In genomic region chr3:89171681-89172080, GRCh38 we compare ENCODE assay signal across 18 cellular contexts.
DNase-seq lines count a peak whose midpoint lies in the region; ATAC-seq and TF ChIP-seq lines count a peak whose summit lies in the region.
"Had no signal": no experiment of that assay in that cellular context is flagged by ENCODE, and none has a peak within 500 bp of the region (broad histone marks: within the 10 kb centered on the region; RNA-seq: fewer than 3 reads in every experiment).

No MANE protein-coding gene starts in this region.

- TF ChIP-seq CTCF in neural crest cell (conservative IDR thresholded peaks at IDR 0.05) = no peak

- no peaks in the 10 kb centered on the region for H3K27me3 Mint-ChIP-seq in neural crest cell (ENCODE audit: low read depth)
- H3K27me3 Mint-ChIP-seq: IgD-negative memory B cell had no signal

- no peak for ATAC-seq in GM21447 (IDR thresholded peaks at IDR 0.05; ENCODE audit: unreplicated experiment)
- ATAC-seq in GM18868 (IDR thresholded peaks at IDR 0.05; ENCODE audit: unreplicated experiment) = no peak

- no peaks in the 10 kb centered on the region for H3K9me3 Mint-ChIP-seq in neural crest cell
- H3K9me3 Mint-ChIP-seq: IgD-negative memory B cell had no signal

- H3K4me3 Mint-ChIP-seq in neural crest cell = peak overlapping the region; percentile 77
- H3K4me3 Mint-ChIP-seq: IgD-negative memory B cell had no signal

- H3K4me1 Mint-ChIP-seq in neural crest cell = peaks cover 40% of the 10 kb centered on the region
- H3K4me1 Mint-ChIP-seq: IgD-negative memory B cell had no signal

- H3K36me3 Mint-ChIP-seq in neural crest cell (ENCODE audit: low read depth) = no peaks in the 10 kb centered on the region
- H3K36me3 Mint-ChIP-seq: IgD-negative memory B cell had no signal

- peak overlapping the region; percentile 37 for H3K27ac Mint-ChIP-seq in neural crest cell (ENCODE audit: unreplicated experiment)
- H3K27ac Mint-ChIP-seq: IgD-negative memory B cell had no signal

- peak; percentile 96 for DNase-seq in COLO829 (ENCODE audit: low spot score)
- peak; percentile 66 for DNase-seq in OCI-M2 (lab: John Stamatoyannopoulos, UW; ENCODE audit: unreplicated experiment)
- peak; percentile 1 for DNase-seq in astrocyte of the hippocampus (ENCODE audit: low read depth, low spot score)
- no peak for DNase-seq in neural crest cell (ENCODE audit: low read depth, low spot score)
- DNase-seq in GDM1 (lab: John Stamatoyannopoulos, UW) = no peak
- DNase-seq in dermis blood vessel endothelial cell = no peak
- DNase-seq: GF-D8; Kasumi-1; NCI-H1105; NCI-H1694 treated with DMSO at 0.1 percent for 48 hours; NCI-H2107; NCI-H226; NCI-H526; NK-92 treated with Interleukin-12 subunit alpha and Interleukin-12 subunit beta, amount 100 ng/mL, for 24 hours; PC-9 had no signal

Comparison
In these comparisons a context has a peak if more than half of its experiments do, and no peak if none do; other contexts are left out.
1. DNase-seq: peak in COLO829 (single experiment), OCI-M2 (single experiment) and astrocyte of the hippocampus (single experiment); none in neural crest cell (single experiment), GDM1 (single experiment) and dermis blood vessel endothelial cell (single experiment).